Comparison of ENCODE assay signal across 1 cellular context in the genomic region with DNA sequence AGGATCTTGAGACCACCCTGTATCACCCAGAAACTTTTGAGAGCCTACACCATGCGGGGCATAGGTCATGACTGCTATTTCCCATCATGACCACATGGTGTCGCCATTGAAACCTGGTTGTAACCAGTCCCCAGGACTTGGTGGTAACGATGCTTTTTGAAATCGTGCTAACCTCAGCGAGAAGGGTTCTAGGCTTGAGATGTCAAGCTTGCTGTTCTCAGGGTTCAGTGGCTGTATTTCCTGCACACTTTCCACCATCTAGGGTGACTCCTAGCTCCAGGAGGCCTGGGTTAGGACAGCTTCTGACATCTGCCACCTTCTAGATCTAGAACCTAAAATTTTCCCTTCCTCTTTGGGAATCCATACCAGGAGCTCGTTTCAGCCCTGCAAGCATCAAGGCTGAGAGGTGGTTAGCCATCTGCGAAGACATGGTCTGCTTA.
TF ChIP-seq lines count a peak whose summit lies in the region.

No MANE protein-coding gene starts in this region.

TF ChIP-seq in HepG2, 621 proteins besides CTCF, POLR2A, EP300 and RAD21 (continued from another document):
- TF ChIP-seq ZNF34 (CRISPR knock-in tag; IDR thresholded peaks at IDR 0.05; ENCODE audit: borderline replicate concordance) (no peak), HNF4G (IDR thresholded peaks at IDR 0.05; ENCODE audit: borderline replicate concordance, low read depth, low read length) (peak; percentile 59; the same call in 1 of the 2 replicates), HNF4G (CRISPR knock-in tag; IDR thresholded peaks at IDR 0.05; ENCODE audit: borderline replicate concordance, low read depth) (no peak), PLRG1 (conservative IDR thresholded peaks at IDR 0.05) (no peak), NR2C2 (CRISPR knock-in tag; IDR thresholded peaks at IDR 0.05; ENCODE audit: borderline replicate concordance) (peak; percentile 59; the same call in 1 of the 2 replicates), STAG1 (CRISPR knock-in tag; IDR thresholded peaks at IDR 0.05) (peak; percentile 94), TEAD3 (CRISPR knock-in tag; optimal IDR thresholded peaks at IDR 0.05; ENCODE audit: borderline replicate concordance) (peak; percentile 10), RXRA (CRISPR knock-in tag; IDR thresholded peaks at IDR 0.05) (peak; percentile 77; the same call in 1 of the 2 replicates), ERF (CRISPR knock-in tag; IDR thresholded peaks at IDR 0.05) (0 out of 2 replicates have a peak, but pooled peaks have one; percentile 43), RXRB (CRISPR knock-in tag; IDR thresholded peaks at IDR 0.05; ENCODE audit: borderline replicate concordance) (peak; percentile 98), SALL1 (CRISPR knock-in tag; IDR thresholded peaks at IDR 0.05) (peak; percentile 35; the same call in 1 of the 2 replicates), SMAD3 (CRISPR knock-in tag; IDR thresholded peaks at IDR 0.05) (peak; percentile 26; the same call in 1 of the 2 replicates), ZNF557 (CRISPR knock-in tag; IDR thresholded peaks at IDR 0.05) (0 out of 2 replicates have a peak, but pooled peaks have one; percentile 30)
- TF ChIP-seq, protein P1, sequence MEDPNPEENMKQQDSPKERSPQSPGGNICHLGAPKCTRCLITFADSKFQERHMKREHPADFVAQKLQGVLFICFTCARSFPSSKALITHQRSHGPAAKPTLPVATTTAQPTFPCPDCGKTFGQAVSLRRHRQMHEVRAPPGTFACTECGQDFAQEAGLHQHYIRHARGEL (CRISPR knock-in tag; IDR thresholded peaks at IDR 0.05): peak; percentile 85; the same call in 1 of the 2 replicates
- TF ChIP-seq, protein P2, sequence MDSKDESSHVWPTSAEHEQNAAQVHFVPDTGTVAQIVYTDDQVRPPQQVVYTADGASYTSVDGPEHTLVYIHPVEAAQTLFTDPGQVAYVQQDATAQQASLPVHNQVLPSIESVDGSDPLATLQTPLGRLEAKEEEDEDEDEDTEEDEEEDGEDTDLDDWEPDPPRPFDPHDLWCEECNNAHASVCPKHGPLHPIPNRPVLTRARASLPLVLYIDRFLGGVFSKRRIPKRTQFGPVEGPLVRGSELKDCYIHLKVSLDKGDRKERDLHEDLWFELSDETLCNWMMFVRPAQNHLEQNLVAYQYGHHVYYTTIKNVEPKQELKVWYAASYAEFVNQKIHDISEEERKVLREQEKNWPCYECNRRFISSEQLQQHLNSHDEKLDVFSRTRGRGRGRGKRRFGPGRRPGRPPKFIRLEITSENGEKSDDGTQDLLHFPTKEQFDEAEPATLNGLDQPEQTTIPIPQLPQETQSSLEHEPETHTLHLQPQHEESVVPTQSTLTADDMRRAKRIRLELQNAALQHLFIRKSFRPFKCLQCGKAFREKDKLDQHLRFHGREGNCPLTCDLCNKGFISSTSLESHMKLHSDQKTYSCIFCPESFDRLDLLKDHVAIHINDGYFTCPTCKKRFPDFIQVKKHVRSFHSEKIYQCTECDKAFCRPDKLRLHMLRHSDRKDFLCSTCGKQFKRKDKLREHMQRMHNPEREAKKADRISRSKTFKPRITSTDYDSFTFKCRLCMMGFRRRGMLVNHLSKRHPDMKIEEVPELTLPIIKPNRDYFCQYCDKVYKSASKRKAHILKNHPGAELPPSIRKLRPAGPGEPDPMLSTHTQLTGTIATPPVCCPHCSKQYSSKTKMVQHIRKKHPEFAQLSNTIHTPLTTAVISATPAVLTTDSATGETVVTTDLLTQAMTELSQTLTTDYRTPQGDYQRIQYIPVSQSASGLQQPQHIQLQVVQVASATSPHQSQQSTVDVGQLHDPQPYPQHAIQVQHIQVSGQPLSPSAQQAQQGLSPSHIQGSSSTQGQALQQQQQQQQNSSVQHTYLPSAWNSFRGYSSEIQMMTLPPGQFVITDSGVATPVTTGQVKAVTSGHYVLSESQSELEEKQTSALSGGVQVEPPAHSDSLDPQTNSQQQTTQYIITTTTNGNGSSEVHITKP (CRISPR knock-in tag; IDR thresholded peaks at IDR 0.05; ENCODE audit: low read depth): no peak
